Comparison of ENCODE assay signal across 1 cellular context in genomic region chr1:228455715-228456114, GRCh38.
TF ChIP-seq lines count a peak whose summit lies in the region.

No MANE protein-coding gene starts in this region.

TF ChIP-seq in SK-N-SH treated with all-trans-retinoic acid at 6 μM for 48 hours, 23 proteins besides CTCF, POLR2A, EP300 and RAD21 (continued from another document):
- TF ChIP-seq POU6F1 (CRISPR knock-in tag; IDR thresholded peaks at IDR 0.05; ENCODE audit: borderline replicate concordance, low read depth) (no peak), ZC3H10 (CRISPR knock-in tag; IDR thresholded peaks at IDR 0.05) (no peak), CSRNP3 (CRISPR knock-in tag; IDR thresholded peaks at IDR 0.05) (no peak), ZFP30 (CRISPR knock-in tag; IDR thresholded peaks at IDR 0.05) (no peak), OSR1 (CRISPR knock-in tag; IDR thresholded peaks at IDR 0.05) (no peak), CREB5 (CRISPR knock-in tag; IDR thresholded peaks at IDR 0.05; ENCODE audit: low read depth) (no peak), ZNF565 (CRISPR knock-in tag; conservative IDR thresholded peaks at IDR 0.05; ENCODE audit: low read depth) (no peak)
- TF ChIP-seq, protein P1, sequence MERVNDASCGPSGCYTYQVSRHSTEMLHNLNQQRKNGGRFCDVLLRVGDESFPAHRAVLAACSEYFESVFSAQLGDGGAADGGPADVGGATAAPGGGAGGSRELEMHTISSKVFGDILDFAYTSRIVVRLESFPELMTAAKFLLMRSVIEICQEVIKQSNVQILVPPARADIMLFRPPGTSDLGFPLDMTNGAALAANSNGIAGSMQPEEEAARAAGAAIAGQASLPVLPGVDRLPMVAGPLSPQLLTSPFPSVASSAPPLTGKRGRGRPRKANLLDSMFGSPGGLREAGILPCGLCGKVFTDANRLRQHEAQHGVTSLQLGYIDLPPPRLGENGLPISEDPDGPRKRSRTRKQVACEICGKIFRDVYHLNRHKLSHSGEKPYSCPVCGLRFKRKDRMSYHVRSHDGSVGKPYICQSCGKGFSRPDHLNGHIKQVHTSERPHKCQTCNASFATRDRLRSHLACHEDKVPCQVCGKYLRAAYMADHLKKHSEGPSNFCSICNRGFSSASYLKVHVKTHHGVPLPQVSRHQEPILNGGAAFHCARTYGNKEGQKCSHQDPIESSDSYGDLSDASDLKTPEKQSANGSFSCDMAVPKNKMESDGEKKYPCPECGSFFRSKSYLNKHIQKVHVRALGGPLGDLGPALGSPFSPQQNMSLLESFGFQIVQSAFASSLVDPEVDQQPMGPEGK (CRISPR knock-in tag; IDR thresholded peaks at IDR 0.05; ENCODE audit: borderline replicate concordance), result no peak
- TF ChIP-seq, protein P2, sequence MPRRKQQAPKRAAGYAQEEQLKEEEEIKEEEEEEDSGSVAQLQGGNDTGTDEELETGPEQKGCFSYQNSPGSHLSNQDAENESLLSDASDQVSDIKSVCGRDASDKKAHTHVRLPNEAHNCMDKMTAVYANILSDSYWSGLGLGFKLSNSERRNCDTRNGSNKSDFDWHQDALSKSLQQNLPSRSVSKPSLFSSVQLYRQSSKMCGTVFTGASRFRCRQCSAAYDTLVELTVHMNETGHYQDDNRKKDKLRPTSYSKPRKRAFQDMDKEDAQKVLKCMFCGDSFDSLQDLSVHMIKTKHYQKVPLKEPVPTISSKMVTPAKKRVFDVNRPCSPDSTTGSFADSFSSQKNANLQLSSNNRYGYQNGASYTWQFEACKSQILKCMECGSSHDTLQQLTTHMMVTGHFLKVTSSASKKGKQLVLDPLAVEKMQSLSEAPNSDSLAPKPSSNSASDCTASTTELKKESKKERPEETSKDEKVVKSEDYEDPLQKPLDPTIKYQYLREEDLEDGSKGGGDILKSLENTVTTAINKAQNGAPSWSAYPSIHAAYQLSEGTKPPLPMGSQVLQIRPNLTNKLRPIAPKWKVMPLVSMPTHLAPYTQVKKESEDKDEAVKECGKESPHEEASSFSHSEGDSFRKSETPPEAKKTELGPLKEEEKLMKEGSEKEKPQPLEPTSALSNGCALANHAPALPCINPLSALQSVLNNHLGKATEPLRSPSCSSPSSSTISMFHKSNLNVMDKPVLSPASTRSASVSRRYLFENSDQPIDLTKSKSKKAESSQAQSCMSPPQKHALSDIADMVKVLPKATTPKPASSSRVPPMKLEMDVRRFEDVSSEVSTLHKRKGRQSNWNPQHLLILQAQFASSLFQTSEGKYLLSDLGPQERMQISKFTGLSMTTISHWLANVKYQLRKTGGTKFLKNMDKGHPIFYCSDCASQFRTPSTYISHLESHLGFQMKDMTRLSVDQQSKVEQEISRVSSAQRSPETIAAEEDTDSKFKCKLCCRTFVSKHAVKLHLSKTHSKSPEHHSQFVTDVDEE (CRISPR knock-in tag; IDR thresholded peaks at IDR 0.05), result no peak
